ENCODE assay signal across 30 cellular contexts in genomic region chr1:47405697-47406096, GRCh38. TPM values are rescaled to one million over a fixed set of nuclear protein-coding genes. Genes with fewer than 3 reads are reported as not detected.
A peak's percentile ranks its signal among the peaks of the same experiment; 100 is the strongest.
DNase-seq lines count a peak whose midpoint lies in the region; ATAC-seq, FAIRE-seq and TF ChIP-seq lines count a peak whose summit lies in the region.
"Had no signal": no experiment of that assay in that cellular context is flagged by ENCODE, and none has a peak within 500 bp of the region (broad histone marks: within the 10 kb centered on the region; RNA-seq: fewer than 3 reads in every experiment).

No MANE protein-coding gene starts in this region.

- H3K4me3 Mint-ChIP-seq in activated T-cell treated with anti-CD3 and anti-CD28 coated beads, Interleukin-2, amount 50 U/mL, for 24 hours = no peak overlapping the region
- H3K4me3 Mint-ChIP-seq: activated naive CD8-positive, alpha-beta T cell treated with anti-CD3 and anti-CD28 coated beads, Interleukin-2, amount 10 ng/mL, durations not matched to agents 7 days and 5 days had no signal

- no peak overlapping the region for H2BK120ac ChIP-seq in H1 (replicated peaks; ENCODE audit: low read depth, low read length)

- H3K4ac ChIP-seq in H1 (replicated peaks; ENCODE audit: insufficient read length, low read depth, low read length) = no peak overlapping the region

- no peak for TF ChIP-seq POLR2A in H1 (IDR thresholded peaks at IDR 0.05; ENCODE audit: control extremely low read depth in 1 of 2, low read depth in 2 of 2, low read length in 2 of 2)

- no peak overlapping the region for H3K56ac ChIP-seq in H1 (replicated peaks; ENCODE audit: insufficient read length, low read depth, low read length)

- H4K91ac ChIP-seq in H1 (replicated peaks; ENCODE audit: insufficient read length, low read length) = no peak overlapping the region

- DNase-seq in SIG-M5 treated with dmso at 0.1 percent for 504 hours (lab: John Stamatoyannopoulos, UW; ENCODE audit: unreplicated experiment) (peak; percentile 14), SIG-M5 (lab: John Stamatoyannopoulos, UW) (no peak), OCI-LY7 (ENCODE audit: low spot score) (peak; percentile 72), H1 (ENCODE audit: low read depth in 1 of 2, low spot score in 2 of 2) (no peak), sciatic nerve (ENCODE audit: low spot score) (no peak), NCI-H2107 treated with DMSO at 0.1 percent for 48 hours (lab: John Stamatoyannopoulos, UW; ENCODE audit: unreplicated experiment) (no peak)
- no peak for DNase-seq in activated T-cell treated with anti-CD3 and anti-CD28 coated beads, Interleukin-2, amount 50 U/mL, for 24 hours
- DNase-seq: activated CD4-positive, alpha-beta T cell treated with anti-CD3 and anti-CD28 coated beads, Interleukin-2, amount 50 U/mL, for 4 hours; activated CD4-positive, CD25-positive, alpha-beta regulatory T cell; activated CD8-positive, alpha-beta memory T cell treated with anti-CD3 and anti-CD28 coated beads, Interleukin-2, amount 50 U/mL, for 48 hours; activated effector memory CD4-positive, alpha-beta T cell treated with Interleukin-2 at 50 U/mL for 16 hours; activated naive CD8-positive, alpha-beta T cell treated with anti-CD3 and anti-CD28 coated beads, Interleukin-2, amount 10 ng/mL, durations not matched to agents 7 days and 5 days; BE2C; caudate nucleus; DND-41; NCI-H1694; NCI-H2171; NCI-H526; psoas muscle; RPMI8226; SK-N-SH had no signal

- POLR2A ChIA-PET in OCI-LY7 (lab: Charles Lee) (no interaction called here), H1 (lab: Charles Lee; ENCODE audit: partially characterized antibody) (no interaction called here)

- 82% methylated on average over 5 of the region's 5 CpGs; no CpG with 5 or more reads in 1 of the 2 experiments for WGBS in H1 (ENCODE audit: extremely low coverage in 1 of 2, insufficient coverage in 1 of 2, insufficient read length in 1 of 2, insufficient replicate concordance in 2 of 2, low coverage in 1 of 2, low lambda C conversion rate in 2 of 2, missing lambda C conversion rate in 1 of 2), 2 experiments

- no peaks in the 10 kb centered on the region for H3K9me3 ChIP-seq in OCI-LY7 (ENCODE audit: low read length)
- no peaks in the 10 kb centered on the region for H3K9me3 ChIP-seq in H1 (ENCODE audit: insufficient read depth in 2 of 2, low read depth in 1 of 2, low read length in 1 of 2)
- H3K9me3 ChIP-seq: BE2C, neutrophil, psoas muscle, SK-N-SH had no signal

- no peak overlapping the region for H4K5ac ChIP-seq in H1 (ENCODE audit: insufficient read length, low read depth, low read length)

- H3K36me3 Mint-ChIP-seq in activated T-cell treated with anti-CD3 and anti-CD28 coated beads, Interleukin-2, amount 50 U/mL, for 24 hours (ENCODE audit: low read depth) = no peaks in the 10 kb centered on the region
- H3K36me3 Mint-ChIP-seq: activated naive CD8-positive, alpha-beta T cell treated with anti-CD3 and anti-CD28 coated beads, Interleukin-2, amount 10 ng/mL, durations not matched to agents 7 days and 5 days had no signal

- TF ChIP-seq EP300 in H1 (IDR thresholded peaks at IDR 0.05; ENCODE audit: borderline replicate concordance in 1 of 2, low read depth in 2 of 2, low read length in 2 of 2) = no peak

- H3K18ac ChIP-seq in H1 (ENCODE audit: extremely low read depth, low read length) = no peak overlapping the region

- intact Hi-C loops in OCI-LY7 (cut with micrococcal nuclease; ENCODE audit: unreplicated experiment) (no loop called here), sciatic nerve (cut with DNase I) (no loop called here)

- no peaks in the 10 kb centered on the region for H3K79me1 ChIP-seq in H1 (ENCODE audit: low read depth, low read length)

- H3K4me3 ChIP-seq in OCI-LY7 (ENCODE audit: low read depth, low read length, poor library complexity, severe bottlenecking) = no peak overlapping the region
- no peak overlapping the region for H3K4me3 ChIP-seq in H1 (ENCODE audit: extremely low read depth in 1 of 4, insufficient read depth in 2 of 4, low read depth in 3 of 4, low read length in 4 of 4)
- H3K4me3 ChIP-seq: psoas muscle had no signal

- no peaks in the 10 kb centered on the region for H3K36me3 ChIP-seq in OCI-LY7 (ENCODE audit: insufficient read depth, low read length)
- no peaks in the 10 kb centered on the region for H3K36me3 ChIP-seq in H1 (ENCODE audit: control insufficient read depth in 2 of 4, insufficient read depth in 4 of 4, low read length in 3 of 4)
- H3K36me3 ChIP-seq: BE2C, neutrophil had no signal

- ATAC-seq in sciatic nerve (peak; percentile 83), HG03520 (IDR thresholded peaks at IDR 0.05; ENCODE audit: unreplicated experiment) (no peak)
- ATAC-seq: psoas muscle had no signal

- H3K9me2 ChIP-seq in OCI-LY7 (ENCODE audit: insufficient read depth, low read length) = no peaks in the 10 kb centered on the region
- H3K9me2 ChIP-seq: SK-N-SH had no signal

- no peak overlapping the region for H2AK5ac ChIP-seq in H1 (ENCODE audit: low read depth, low read length)

- TF ChIP-seq CTCF in OCI-LY7 (conservative IDR thresholded peaks at IDR 0.05; ENCODE audit: low read length) (peak; percentile 48), H1 (IDR thresholded peaks at IDR 0.05; ENCODE audit: control extremely low read depth in 1 of 3, insufficient read depth in 1 of 3, low read depth in 1 of 3, low read length in 3 of 3) (no peak)

- peak overlapping the region; percentile 31 for H3K27ac ChIP-seq in OCI-LY7 (ENCODE audit: low read depth, low read length, poor library complexity, severe bottlenecking)
- no peak overlapping the region for H3K27ac ChIP-seq in H1 (ENCODE audit: low read depth, low read length)
- H3K27ac ChIP-seq: neutrophil, psoas muscle had no signal

- no peak overlapping the region for H3K27ac Mint-ChIP-seq in activated T-cell treated with anti-CD3 and anti-CD28 coated beads, Interleukin-2, amount 50 U/mL, for 24 hours
- H3K27ac Mint-ChIP-seq: activated naive CD8-positive, alpha-beta T cell treated with anti-CD3 and anti-CD28 coated beads, Interleukin-2, amount 10 ng/mL, durations not matched to agents 7 days and 5 days had no signal

- H3K79me2 ChIP-seq in OCI-LY7 (ENCODE audit: insufficient read depth, low read depth, low read length) (no peaks in the 10 kb centered on the region), H1 (ENCODE audit: control insufficient read depth in 1 of 2, insufficient read depth in 2 of 2, low read length in 2 of 2) (no peaks in the 10 kb centered on the region)

- H3K4me2 ChIP-seq in OCI-LY7 (ENCODE audit: low read length) (peak overlapping the region; percentile 39), H1 (ENCODE audit: insufficient read depth in 1 of 2, low read depth in 2 of 2, low read length in 2 of 2) (no peak overlapping the region)
- H3K4me2 ChIP-seq: SK-N-SH had no signal

- BruUV-seq in OCI-LY7 (replicated peaks; lab: Mats Ljungman, UMichigan) = no TSS peak

- no peak overlapping the region for H4K8ac ChIP-seq in H1 (ENCODE audit: extremely low read depth, insufficient read depth, low read length)

- H3K27me3 Mint-ChIP-seq in activated T-cell treated with anti-CD3 and anti-CD28 coated beads, Interleukin-2, amount 50 U/mL, for 24 hours = peaks cover 26% of the 10 kb centered on the region

- H2AFZ ChIP-seq in OCI-LY7 (ENCODE audit: low read length) (peak overlapping the region; percentile 65; the same call in 1 of the 2 replicates), H1 (ENCODE audit: low read length) (0 out of 2 replicates have a peak overlapping the region, but pooled peaks have one; percentile 4)

- no peak overlapping the region for H2BK20ac ChIP-seq in H1 (ENCODE audit: low read length)

- CTCF ChIA-PET in OCI-LY7 (lab: Charles Lee; ENCODE audit: unreplicated experiment) = no interaction called here
- CTCF ChIA-PET in H1 (lab: Charles Lee; ENCODE audit: partially characterized antibody) = interaction anchor here (0.6 to 4.6 kb wide), 4 partner anchors 8 to 277 kb away, joined by 3 to 33 read pairs (median 4); no protein-coding TSS in a partner anchor

- no peak overlapping the region for H2BK15ac ChIP-seq in H1 (ENCODE audit: low read length)

- FAIRE-seq in H1 (lab: Jason Lieb, UNC) = no peak
- FAIRE-seq: A204.1, astrocyte, GM19239, urothelium cell line had no signal

- no peaks in the 10 kb centered on the region for H4K20me1 ChIP-seq in OCI-LY7 (ENCODE audit: insufficient read depth, low read length)
- no peaks in the 10 kb centered on the region for H4K20me1 ChIP-seq in H1 (replicated peaks in 1 of 2; ENCODE audit: control insufficient read depth in 1 of 2, insufficient read depth in 2 of 2, low read length in 2 of 2)

- no peak overlapping the region for H3K23ac ChIP-seq in H1 (ENCODE audit: insufficient read length)

- no peaks in the 10 kb centered on the region for H3K23me2 ChIP-seq in H1 (ENCODE audit: low read depth, low read length)

- H3K14ac ChIP-seq in H1 (ENCODE audit: insufficient read length) = no peak overlapping the region

- no peak for TF ChIP-seq RAD21 in H1 (IDR thresholded peaks at IDR 0.05 in 1 of 2, conservative IDR thresholded peaks at IDR 0.05 in 1 of 2; ENCODE audit: low read depth in 2 of 2, low read length in 2 of 2)

- H3K4me1 ChIP-seq in OCI-LY7 (ENCODE audit: insufficient read depth, low read length, poor library complexity, severe bottlenecking) (peaks cover 60% of the 10 kb centered on the region), H1 (replicated peaks in 1 of 4; ENCODE audit: control insufficient read depth in 3 of 4, insufficient read depth in 4 of 4, low read length in 3 of 4) (no peaks in the 10 kb centered on the region; a peak in 1 of 7 replicates)
- H3K4me1 ChIP-seq: BE2C, psoas muscle had no signal

- no peak overlapping the region for H2BK12ac ChIP-seq in H1 (ENCODE audit: low read depth, low read length)

- H3K27me3 ChIP-seq in H1 (replicated peaks in 1 of 4; ENCODE audit: control insufficient read depth in 3 of 4, extremely low read depth in 1 of 4, insufficient read depth in 3 of 4, low read length in 3 of 4) = peaks cover 0 to 6% (median 1%) of the 10 kb centered on the region in 4 experiments; a peak in 4 of 7 replicates
- H3K27me3 ChIP-seq: BE2C had no signal

- no peaks in the 10 kb centered on the region for H3K9me3 Mint-ChIP-seq in activated T-cell treated with anti-CD3 and anti-CD28 coated beads, Interleukin-2, amount 50 U/mL, for 24 hours
- H3K9me3 Mint-ChIP-seq: activated naive CD8-positive, alpha-beta T cell treated with anti-CD3 and anti-CD28 coated beads, Interleukin-2, amount 10 ng/mL, durations not matched to agents 7 days and 5 days had no signal

- H3K9ac ChIP-seq in H1 (replicated peaks in 1 of 4; ENCODE audit: extremely low read depth in 1 of 4, low read depth in 3 of 4, low read length in 3 of 4) = no peak overlapping the region
- H3K9ac ChIP-seq: SK-N-SH had no signal

- H3K4me1 Mint-ChIP-seq in activated T-cell treated with anti-CD3 and anti-CD28 coated beads, Interleukin-2, amount 50 U/mL, for 24 hours (ENCODE audit: low read depth) = no peaks in the 10 kb centered on the region
- H3K4me1 Mint-ChIP-seq: activated naive CD8-positive, alpha-beta T cell treated with anti-CD3 and anti-CD28 coated beads, Interleukin-2, amount 10 ng/mL, durations not matched to agents 7 days and 5 days had no signal

- H2BK5ac ChIP-seq in H1 (ENCODE audit: low read depth, low read length) = no peak overlapping the region

RNA-seq across cellular contexts. Expression of gene FOXE3, which starts 10.4 kb away (rescaled TPM):
- total RNA-seq in OCI-LY7 (2014; rRNA removed; shearing (Covaris generic)) = 0.15 TPM in 1 of 2 replicates, not detected in the other
- not detected in 2 replicates for total RNA-seq in OCI-LY7 (2022)
- total RNA-seq in H1 (2021; fragmentation: NEBNext Ultra II Directional; extraction: Animal tissue kit (Norgen Biotek cat#: 25700)) = 0.27 TPM in 1 of 2 replicates, not detected in the other
- 0.18 and 0.22 TPM in 2 replicates for polyA plus RNA-seq in H1 (2011; rRNA removed)
- polyA plus RNA-seq in H1 (2011; cell fraction: cytosol; rRNA removed) = 0.04 TPM
- 0.10 TPM for polyA plus RNA-seq in H1 (2011; cell fraction: nucleus; rRNA removed)
- polyA plus RNA-seq in H1 (2012, experiment 1 of 2) = 0.25 to 0.52 TPM (median 0.38 TPM) in 4 replicates
- 0.26 TPM for polyA plus RNA-seq in H1 (2012, experiment 2 of 2)
- polyA plus RNA-seq in H1 (2013, experiment 1 of 2) = 0.10 TPM
- polyA plus RNA-seq in H1 (2013, experiment 2 of 2) = 0.17 TPM
- 0.17 TPM in 1 of 2 replicates, not detected in the other for polyA minus RNA-seq in H1 (2011; rRNA and poly(A)+ RNA removed)
- polyA minus RNA-seq in H1 (2011; cell fraction: cytosol; rRNA and poly(A)+ RNA removed) = not detected
- not detected for polyA minus RNA-seq in H1 (2011; cell fraction: nucleus; rRNA and poly(A)+ RNA removed)
- 0.27 TPM for total RNA-seq in sciatic nerve
- total RNA-seq: activated naive CD8-positive, alpha-beta T cell treated with anti-CD3 and anti-CD28 coated beads, Interleukin-2, amount 10 ng/mL, durations not matched to agents 7 days and 5 days; skeletal muscle tissue; subcutaneous adipose tissue; T-helper 2 cell treated with Interferon-gamma antibody and Interleukin-4, amounts not matched to agents 100 ng/mL and 5 ng/mL, for 36 hours had no signal
- polyA plus RNA-seq: SK-N-SH had no signal

RNA-seq across cellular contexts. Expression of gene FOXD2, which starts 32.1 kb away (rescaled TPM):
- 0.44 and 0.76 TPM in 2 replicates for total RNA-seq in OCI-LY7 (2014; rRNA removed; shearing (Covaris generic))
- total RNA-seq in OCI-LY7 (2022) (0.49 and 0.52 TPM in 2 replicates), sciatic nerve (12.3 TPM)
- total RNA-seq in H1 (2021; fragmentation: NEBNext Ultra II Directional; extraction: Animal tissue kit (Norgen Biotek cat#: 25700)) = not detected in 2 replicates
- polyA plus RNA-seq in H1 (2011; rRNA removed) = not detected in 2 replicates
- not detected for polyA plus RNA-seq in H1 (2011; cell fraction: cytosol; rRNA removed)
- polyA plus RNA-seq in H1 (2011; cell fraction: nucleus; rRNA removed) = not detected
- 0.04 TPM in 1 of 4 replicates, not detected in the others for polyA plus RNA-seq in H1 (2012, experiment 1 of 2)
- polyA plus RNA-seq in H1 (2012, experiment 2 of 2) = not detected
- polyA plus RNA-seq in H1 (2013, experiment 1 of 2) = under 0.01 TPM
- not detected for polyA plus RNA-seq in H1 (2013, experiment 2 of 2)
- polyA minus RNA-seq in H1 (2011; rRNA and poly(A)+ RNA removed) = 0.02 TPM in 1 of 2 replicates, not detected in the other
- polyA minus RNA-seq in H1 (2011; cell fraction: cytosol; rRNA and poly(A)+ RNA removed) = not detected
- not detected for polyA minus RNA-seq in H1 (2011; cell fraction: nucleus; rRNA and poly(A)+ RNA removed)
- polyA plus RNA-seq: SK-N-SH had no signal

Comparison
In these comparisons a context has a peak if more than half of its experiments do, and no peak if none do; other contexts are left out.
1. DNase-seq: peak in SIG-M5 treated with dmso at 0.1 percent for 504 hours (single experiment) and OCI-LY7 (single experiment); none in SIG-M5 (single experiment), H1 (0 of 2), sciatic nerve (single experiment), NCI-H2107 treated with DMSO at 0.1 percent for 48 hours (single experiment) and activated T-cell treated with anti-CD3 and anti-CD28 coated beads, Interleukin-2, amount 50 U/mL, for 24 hours (single experiment).